Comparison of ENCODE assay signal across 18 cellular contexts in genomic region chr9:76664120-76664519, GRCh38.
DNase-seq lines count a peak whose midpoint lies in the region; ATAC-seq, FAIRE-seq and TF ChIP-seq lines count a peak whose summit lies in the region.
"Had no signal": no experiment of that assay in that cellular context is flagged by ENCODE, and none has a peak within 500 bp of the region (broad histone marks: within the 10 kb centered on the region; RNA-seq: fewer than 3 reads in every experiment).

No MANE protein-coding gene starts in this region.

- no peak for ATAC-seq in K562
- ATAC-seq: GM12878 had no signal

- no peak for TF ChIP-seq EP300 in K562 (IDR thresholded peaks at IDR 0.05; ENCODE audit: low read length)

- H3K18ac ChIP-seq in mesenchymal stem cell (ENCODE audit: low read depth in 1 of 2, low read length in 2 of 2): no peak overlapping the region

- peak overlapping the region; percentile 55 for H2AK5ac ChIP-seq in mesenchymal stem cell (ENCODE audit: low read length, severe bottlenecking)

- H3K4ac ChIP-seq in mesenchymal stem cell (ENCODE audit: low read depth in 1 of 2, low read length in 2 of 2): no peak overlapping the region

- no peak overlapping the region for H3K4me3 Mint-ChIP-seq in activated CD4-positive, alpha-beta memory T cell treated with anti-CD3 and anti-CD28 coated beads, Interleukin-2, amount 10 ng/mL, durations not matched to agents 7 days and 5 days
- H3K4me3 Mint-ChIP-seq: CD4-positive, alpha-beta T cell had no signal

- in situ Hi-C loops in K562 (cut with MboI): loop anchor here (10.0 kb wide), 1 partner anchor 209 kb away; the partner anchor contains the start of gene GCNT1

- H3K9me1 ChIP-seq in K562 (ENCODE audit: control insufficient read depth, insufficient read depth, low read length): no peaks in the 10 kb centered on the region

- no peak overlapping the region for H3K23ac ChIP-seq in mesenchymal stem cell (ENCODE audit: low read length in 2 of 2)

- no peak overlapping the region for H3K14ac ChIP-seq in mesenchymal stem cell (ENCODE audit: low read length in 2 of 2)

- POLR2A ChIA-PET in K562 (lab: Yijun Ruan, JAX): no interaction called here
- POLR2A ChIA-PET in activated CD4-positive, alpha-beta memory T cell treated with anti-CD3 and anti-CD28 coated beads, Interleukin-2, amount 10 ng/mL, durations not matched to agents 7 days and 5 days (lab: Charles Lee): no interaction called here

- H3K9me3 ChIP-seq in K562 (replicated peaks; ENCODE audit: control insufficient read depth, insufficient read depth, low read depth, low read length) (no peaks in the 10 kb centered on the region; the same call in 1 of the 2 replicates), mesenchymal stem cell (ENCODE audit: control insufficient read depth, low read length) (no peaks in the 10 kb centered on the region)
- H3K9me3 ChIP-seq: BE2C, Caco-2, HAP-1 had no signal

- 22% methylated on average over 1 of the region's 1 CpG for WGBS in K562 (ENCODE audit: insufficient coverage, low coverage, missing lambda C conversion rate)
- 88% methylated on average over 1 of the region's 1 CpG for WGBS in mesenchymal stem cell

- H4K8ac ChIP-seq in mesenchymal stem cell (ENCODE audit: low read length): no peak overlapping the region

- H2AFZ ChIP-seq in K562 (ENCODE audit: low read depth, low read length): 0 out of 2 replicates have a peak overlapping the region, but pooled peaks have one; percentile 32
- no peak overlapping the region for H2AFZ ChIP-seq in mesenchymal stem cell (ENCODE audit: low read depth, low read length)

- no TSS peak for BruUV-seq in K562 (replicated peaks; lab: Mats Ljungman, UMichigan)

- no peak for TF ChIP-seq RAD21 in K562 (CRISPR knock-in tag; conservative IDR thresholded peaks at IDR 0.05 in 1 of 2, IDR thresholded peaks at IDR 0.05 in 1 of 2)

- H3K4me2 ChIP-seq in K562 (ENCODE audit: insufficient read depth, low read length) (no peak overlapping the region), mesenchymal stem cell (ENCODE audit: low read length, poor library complexity, severe bottlenecking) (no peak overlapping the region)

- no peak overlapping the region for H3K4me3 ChIP-seq in HL-60 (replicated peaks; ENCODE audit: insufficient read depth, low read length)
- H3K4me3 ChIP-seq in K562: no peak overlapping the region
- no peak overlapping the region for H3K4me3 ChIP-seq in mesenchymal stem cell (ENCODE audit: insufficient read depth in 1 of 2, low read depth in 1 of 2, low read length in 2 of 2)
- H3K4me3 ChIP-seq: GM12878, HAP-1 had no signal

- peaks cover 6% of the 10 kb centered on the region for H3K27me3 Mint-ChIP-seq in activated CD4-positive, alpha-beta memory T cell treated with anti-CD3 and anti-CD28 coated beads, Interleukin-2, amount 10 ng/mL, durations not matched to agents 7 days and 5 days
- H3K27me3 Mint-ChIP-seq: CD4-positive, alpha-beta T cell had no signal

- no peak overlapping the region for H2BK5ac ChIP-seq in mesenchymal stem cell (ENCODE audit: low read depth, low read length, poor library complexity, severe bottlenecking)

- no peak overlapping the region for H2BK12ac ChIP-seq in mesenchymal stem cell (ENCODE audit: low read length in 2 of 2)

- no peaks in the 10 kb centered on the region for H3K36me3 Mint-ChIP-seq in activated CD4-positive, alpha-beta memory T cell treated with anti-CD3 and anti-CD28 coated beads, Interleukin-2, amount 10 ng/mL, durations not matched to agents 7 days and 5 days (ENCODE audit: low read depth)

- intact Hi-C loops in K562 (cut with micrococcal nuclease): no loop called here

- H3K79me1 ChIP-seq in mesenchymal stem cell (replicated peaks; ENCODE audit: low read length, poor library complexity, severe bottlenecking): no peaks in the 10 kb centered on the region

- no peak overlapping the region for H2BK15ac ChIP-seq in mesenchymal stem cell (ENCODE audit: low read depth, poor library complexity, severe bottlenecking)

- CTCF ChIA-PET in K562 (lab: Yijun Ruan, JAX; ENCODE audit: low intra/inter-chr PET ratio): no interaction called here
- CTCF ChIA-PET in activated CD4-positive, alpha-beta memory T cell treated with anti-CD3 and anti-CD28 coated beads, Interleukin-2, amount 10 ng/mL, durations not matched to agents 7 days and 5 days (lab: Charles Lee): interaction anchor here (0.7 to 9.0 kb wide), 4 partner anchors 37 to 217 kb away, joined by 3 to 69 read pairs (median 4); partner anchors contain the start of gene GCNT1

- H3K27me3 ChIP-seq in HL-60 (ENCODE audit: insufficient read depth, poor library complexity, severe bottlenecking): no peaks in the 10 kb centered on the region
- H3K27me3 ChIP-seq in K562 (ENCODE audit: control insufficient read depth in 2 of 2, insufficient read depth in 2 of 2, low read length in 2 of 2): no peaks in the 10 kb centered on the region
- no peaks in the 10 kb centered on the region for H3K27me3 ChIP-seq in mesenchymal stem cell (ENCODE audit: control insufficient read depth in 1 of 2, insufficient read depth in 1 of 2, low read length in 2 of 2)
- H3K27me3 ChIP-seq: BE2C had no signal

- TF ChIP-seq CTCF in HL-60 (IDR thresholded peaks at IDR 0.05; ENCODE audit: insufficient read depth, low read length) (no peak), K562 (IDR thresholded peaks at IDR 0.05 in 2 of 3, conservative IDR thresholded peaks at IDR 0.05 in 1 of 3; ENCODE audit: insufficient read depth in 2 of 3, low read depth in 1 of 3, low read length in 3 of 3) (no peak)

- no peaks in the 10 kb centered on the region for H3K79me2 ChIP-seq in K562 (ENCODE audit: control insufficient read depth, insufficient read depth, low read length)

- no peak overlapping the region for H2BK120ac ChIP-seq in mesenchymal stem cell (ENCODE audit: low read depth, low read length)

- peak overlapping the region; percentile 65 for H3K27ac ChIP-seq in HL-60 (replicated peaks)
- no peak overlapping the region for H3K27ac ChIP-seq in K562 (ENCODE audit: extremely low read depth, low read depth, low read length)
- no peak overlapping the region for H3K27ac ChIP-seq in mesenchymal stem cell (ENCODE audit: low read length, poor library complexity, severe bottlenecking)

- no peak overlapping the region for H3K27ac Mint-ChIP-seq in activated CD4-positive, alpha-beta memory T cell treated with anti-CD3 and anti-CD28 coated beads, Interleukin-2, amount 10 ng/mL, durations not matched to agents 7 days and 5 days
- H3K27ac Mint-ChIP-seq: CD4-positive, alpha-beta T cell had no signal

- FAIRE-seq in K562 (lab: Jason Lieb, UNC): no peak
- FAIRE-seq in H54 (lab: Jason Lieb, UNC): no peak
- FAIRE-seq: A204.1, GM12878, GM19239, H1 had no signal

- H3K4me1 ChIP-seq in K562 (replicated peaks in 1 of 2; ENCODE audit: control insufficient read depth in 2 of 2, insufficient read depth in 2 of 2, low read length in 2 of 2): peaks cover 0 to 22% of the 10 kb centered on the region in 2 experiments; a peak in 4 of 5 replicates
- peaks cover 9% of the 10 kb centered on the region for H3K4me1 ChIP-seq in mesenchymal stem cell (ENCODE audit: control insufficient read depth, insufficient read depth, low read depth, low read length)
- H3K4me1 ChIP-seq: BE2C, Caco-2, HAP-1 had no signal

- H3K9me3 Mint-ChIP-seq in activated CD4-positive, alpha-beta memory T cell treated with anti-CD3 and anti-CD28 coated beads, Interleukin-2, amount 10 ng/mL, durations not matched to agents 7 days and 5 days: no peaks in the 10 kb centered on the region
- H3K9me3 Mint-ChIP-seq: CD4-positive, alpha-beta T cell had no signal

- DNase-seq in HL-60 (ENCODE audit: low read depth in 1 of 2, low spot score in 1 of 2) (no peak), K562 (ENCODE audit: extremely low read depth in 1 of 4, low spot score in 3 of 4) (no peak), mesenchymal stem cell (no peak), NCI-H510A treated with DMSO at 0.1 percent for 48 hours (lab: John Stamatoyannopoulos, UW) (no peak), NOMO-1 treated with DMSO at 0.1 percent for 48 hours (lab: John Stamatoyannopoulos, UW; ENCODE audit: unreplicated experiment) (no peak), H54 (ENCODE audit: insufficient read length, low spot score) (no peak)
- no peak for DNase-seq in activated CD4-positive, alpha-beta memory T cell treated with anti-CD3 and anti-CD28 coated beads, Interleukin-2, amount 10 ng/mL, durations not matched to agents 7 days and 5 days
- DNase-seq: ACHN; BE2C; Caco-2; CD4-positive, alpha-beta T cell; DMS153; DMS79 treated with DMSO at 0.1 percent for 48 hours had no signal

- H4K20me1 ChIP-seq in K562 (replicated peaks; ENCODE audit: control insufficient read depth, insufficient read depth, low read length): no peaks in the 10 kb centered on the region

- TF ChIP-seq POLR2A in K562 (conservative IDR thresholded peaks at IDR 0.05) (no peak), H54 (IDR thresholded peaks at IDR 0.05; ENCODE audit: low read depth, low read length) (no peak)

- H3K9ac ChIP-seq in K562 (ENCODE audit: insufficient read depth in 1 of 2, low read depth in 2 of 2, low read length in 2 of 2) (no peak overlapping the region), mesenchymal stem cell (ENCODE audit: low read length) (no peak overlapping the region)

- H3K36me3 ChIP-seq in K562 (ENCODE audit: control insufficient read depth, insufficient read depth, low read length) (no peaks in the 10 kb centered on the region), mesenchymal stem cell (ENCODE audit: control insufficient read depth in 1 of 2, insufficient read depth in 2 of 2, low read depth in 1 of 2, low read length in 2 of 2) (peaks cover 0 to 5% of the 10 kb centered on the region in 2 experiments)
- H3K36me3 ChIP-seq: BE2C, HAP-1 had no signal

- peaks cover 15% of the 10 kb centered on the region for H3K4me1 Mint-ChIP-seq in activated CD4-positive, alpha-beta memory T cell treated with anti-CD3 and anti-CD28 coated beads, Interleukin-2, amount 10 ng/mL, durations not matched to agents 7 days and 5 days

- no peak overlapping the region for H4K91ac ChIP-seq in mesenchymal stem cell (ENCODE audit: low read length)

TF ChIP-seq in K562, 482 proteins besides CTCF, POLR2A, EP300 and RAD21 (continues in another document):
- TF ChIP-seq ZNF639 (CRISPR knock-in tag; conservative IDR thresholded peaks at IDR 0.05 in 1 of 2, IDR thresholded peaks at IDR 0.05 in 1 of 2) (no peak), ZNF584 (CRISPR knock-in tag; IDR thresholded peaks at IDR 0.05; ENCODE audit: low read depth) (no peak), ZNF24 (IDR thresholded peaks at IDR 0.05) (no peak)
